ENCODE assay signal across 8 cellular contexts in genomic region chr16:635573-636205, GRCh38. TPM values are rescaled to one million over a fixed set of nuclear protein-coding genes. Genes with fewer than 3 reads are reported as not detected.
DNase-seq lines count a peak whose midpoint lies in the region; ATAC-seq, FAIRE-seq and TF ChIP-seq lines count a peak whose summit lies in the region.

No MANE protein-coding gene starts in this region.

- H2BK5ac ChIP-seq in H1 (ENCODE audit: low read depth, low read length) = peak overlapping the region; percentile 73; the same call in 1 of the 2 replicates

- H2BK20ac ChIP-seq in H1 (ENCODE audit: low read length) = no peak overlapping the region

- peak overlapping the region; percentile 91 for H3K18ac ChIP-seq in H1 (ENCODE audit: extremely low read depth, low read length)

- POLR2A ChIA-PET in OCI-LY7 (lab: Charles Lee) = interaction anchor here (1.0 kb wide), 1 partner anchor 43 kb away, joined by 3 read pairs; no protein-coding TSS in a partner anchor
- POLR2A ChIA-PET in H1 (lab: Charles Lee; ENCODE audit: partially characterized antibody) = interaction anchor here (0.6 to 2.7 kb wide), 16 partner anchors 11 to 1531 kb away, joined by 3 to 16 read pairs (median 4); partner anchors contain the start of genes RAB40C, RHBDL1, WDR24 and WDR90

- no peak overlapping the region for H2BK120ac ChIP-seq in H1 (replicated peaks; ENCODE audit: low read depth, low read length)

- no peak for TF ChIP-seq POLR2A in H1 (IDR thresholded peaks at IDR 0.05; ENCODE audit: control extremely low read depth in 1 of 2, low read depth in 2 of 2, low read length in 2 of 2)

- H3K56ac ChIP-seq in H1 (replicated peaks; ENCODE audit: insufficient read length, low read depth, low read length) = peak overlapping the region; percentile 69

- peak overlapping the region; percentile 87 for H3K4me3 ChIP-seq in OCI-LY7 (ENCODE audit: low read depth, low read length, poor library complexity, severe bottlenecking)
- H3K4me3 ChIP-seq in H1 (ENCODE audit: extremely low read depth in 1 of 4, insufficient read depth in 2 of 4, low read depth in 3 of 4, low read length in 4 of 4) = peak overlapping the region; percentile 73 to 89 (median 77)
- H3K4me3 ChIP-seq in neutrophil (ENCODE audit: low read depth in 1 of 2, low read length in 1 of 2) = peak overlapping the region; percentile 75 to 97

- H3K4me2 ChIP-seq in OCI-LY7 (ENCODE audit: low read length) = peak overlapping the region; percentile 88
- H3K4me2 ChIP-seq in H1 (ENCODE audit: insufficient read depth in 1 of 2, low read depth in 2 of 2, low read length in 2 of 2) = peak overlapping the region; percentile 62 to 80

- H3K9me3 ChIP-seq in OCI-LY7 (ENCODE audit: low read length) (no peaks in the 10 kb centered on the region), H1 (ENCODE audit: insufficient read depth in 2 of 2, low read depth in 1 of 2, low read length in 1 of 2) (no peaks in the 10 kb centered on the region), neutrophil (no peaks in the 10 kb centered on the region)

- no TSS peak for BruUV-seq in OCI-LY7 (replicated peaks; lab: Mats Ljungman, UMichigan)

- H3K27ac ChIP-seq in OCI-LY7 (ENCODE audit: low read depth, low read length, poor library complexity, severe bottlenecking) (peak overlapping the region; percentile 77), H1 (ENCODE audit: low read depth, low read length) (no peak overlapping the region), neutrophil (peak overlapping the region; percentile 89)

- CTCF ChIA-PET in OCI-LY7 (lab: Charles Lee; ENCODE audit: unreplicated experiment) (interaction anchor here (0.5 kb wide), 1 partner anchor 252 kb away, joined by 4 read pairs; no protein-coding TSS in a partner anchor), H1 (lab: Charles Lee; ENCODE audit: partially characterized antibody) (interaction anchor here (0.9 to 2.9 kb wide), 5 partner anchors 10 to 42 kb away, joined by 4 to 8 read pairs (median 6); no protein-coding TSS in a partner anchor)

- no peak overlapping the region for H2BK12ac ChIP-seq in H1 (ENCODE audit: low read depth, low read length)

- peak overlapping the region; percentile 99 for H3K4ac ChIP-seq in H1 (replicated peaks; ENCODE audit: insufficient read length, low read depth, low read length)

- no peak for FAIRE-seq in H1 (lab: Jason Lieb, UNC)

- H3K23me2 ChIP-seq in H1 (ENCODE audit: low read depth, low read length) = peaks cover 8% of the 10 kb centered on the region; the same call in 1 of the 2 replicates

- no peak overlapping the region for H3K14ac ChIP-seq in H1 (ENCODE audit: insufficient read length)

- peak overlapping the region; percentile 5 to 66 (median 60); a peak in 6 of 7 replicates for H3K9ac ChIP-seq in H1 (replicated peaks in 1 of 4; ENCODE audit: extremely low read depth in 1 of 4, low read depth in 3 of 4, low read length in 3 of 4)

- H4K20me1 ChIP-seq in OCI-LY7 (ENCODE audit: insufficient read depth, low read length) = no peaks in the 10 kb centered on the region
- H4K20me1 ChIP-seq in H1 (replicated peaks in 1 of 2; ENCODE audit: control insufficient read depth in 1 of 2, insufficient read depth in 2 of 2, low read length in 2 of 2) = peaks cover 3 to 10% of the 10 kb centered on the region in 2 experiments

- TF ChIP-seq CTCF in OCI-LY7 (conservative IDR thresholded peaks at IDR 0.05; ENCODE audit: low read length) (no peak), H1 (IDR thresholded peaks at IDR 0.05; ENCODE audit: control extremely low read depth in 1 of 3, insufficient read depth in 1 of 3, low read depth in 1 of 3, low read length in 3 of 3) (no peak), neutrophil (IDR thresholded peaks at IDR 0.05) (no peak)

- H4K91ac ChIP-seq in H1 (replicated peaks; ENCODE audit: insufficient read length, low read length) = peak overlapping the region; percentile 98

- DNase-seq in activated naive CD4-positive, alpha-beta T cell treated with Interleukin-2 at 50 U/mL for 16 hours = peak; percentile 8
- DNase-seq in activated naive CD4-positive, alpha-beta T cell treated with anti-CD3 and anti-CD28 coated beads, Interleukin-2, amount 50 U/mL, for 16 hours = no peak
- DNase-seq in OCI-LY7 (ENCODE audit: low spot score) (no peak), H1 (ENCODE audit: low read depth in 1 of 2, low spot score in 2 of 2) (no peak), NCI-H774 (lab: John Stamatoyannopoulos, UW) (no peak)
- no peak for DNase-seq in stimulated activated CD8-positive, alpha-beta memory T cell treated with anti-CD3 and anti-CD28 coated beads, Interleukin-4, amount 100 ng/mL, for 48 hours

- no peak overlapping the region for H2AK5ac ChIP-seq in H1 (ENCODE audit: low read depth, low read length)

- peak overlapping the region; percentile 79; the same call in 1 of the 2 replicates for H4K8ac ChIP-seq in H1 (ENCODE audit: extremely low read depth, insufficient read depth, low read length)

- peak overlapping the region; percentile 47 for H2AFZ ChIP-seq in OCI-LY7 (ENCODE audit: low read length)
- H2AFZ ChIP-seq in H1 (ENCODE audit: low read length) = no peak overlapping the region

- TF ChIP-seq RAD21 in H1 (IDR thresholded peaks at IDR 0.05 in 1 of 2, conservative IDR thresholded peaks at IDR 0.05 in 1 of 2; ENCODE audit: low read depth in 2 of 2, low read length in 2 of 2) = no peak

- no peaks in the 10 kb centered on the region for H3K27me3 ChIP-seq in H1 (replicated peaks in 1 of 4; ENCODE audit: control insufficient read depth in 3 of 4, extremely low read depth in 1 of 4, insufficient read depth in 3 of 4, low read length in 3 of 4)
- H3K27me3 ChIP-seq in neutrophil = peaks cover 17% of the 10 kb centered on the region

- 13% methylated on average over 39 of the region's 55 CpGs; no CpG with 5 or more reads in 1 of the 2 experiments for WGBS in H1 (ENCODE audit: extremely low coverage in 1 of 2, insufficient coverage in 1 of 2, insufficient read length in 1 of 2, insufficient replicate concordance in 2 of 2, low coverage in 1 of 2, low lambda C conversion rate in 2 of 2, missing lambda C conversion rate in 1 of 2), 2 experiments

- no peaks in the 10 kb centered on the region for H3K79me1 ChIP-seq in H1 (ENCODE audit: low read depth, low read length)

- H3K36me3 ChIP-seq in OCI-LY7 (ENCODE audit: insufficient read depth, low read length) (peaks cover 8% of the 10 kb centered on the region; the same call in 1 of the 2 replicates), H1 (ENCODE audit: control insufficient read depth in 2 of 4, insufficient read depth in 4 of 4, low read length in 3 of 4) (peaks cover 0 to 21% (median 3%) of the 10 kb centered on the region in 4 experiments; a peak in 4 of 8 replicates), neutrophil (peaks cover 8% of the 10 kb centered on the region)

- peak overlapping the region; percentile 53; the same call in 1 of the 2 replicates for H2BK15ac ChIP-seq in H1 (ENCODE audit: low read length)

- H3K4me1 ChIP-seq in OCI-LY7 (ENCODE audit: insufficient read depth, low read length, poor library complexity, severe bottlenecking) (peaks cover 39% of the 10 kb centered on the region), H1 (replicated peaks in 1 of 4; ENCODE audit: control insufficient read depth in 3 of 4, insufficient read depth in 4 of 4, low read length in 3 of 4) (peaks cover 0 to 29% (median 20%) of the 10 kb centered on the region in 4 experiments; a peak in 6 of 7 replicates), neutrophil (ENCODE audit: control insufficient read depth in 1 of 2, insufficient read depth in 1 of 2, low read depth in 1 of 2, low read length in 1 of 2) (peaks cover 14 to 24% of the 10 kb centered on the region in 2 experiments)

- no peak for ATAC-seq in HG03280 (IDR thresholded peaks at IDR 0.05; ENCODE audit: unreplicated experiment)

- no peak overlapping the region for H3K23ac ChIP-seq in H1 (ENCODE audit: insufficient read length)

- peak overlapping the region; percentile 80 for H4K5ac ChIP-seq in H1 (ENCODE audit: insufficient read length, low read depth, low read length)

- intact Hi-C loops in OCI-LY7 (cut with micrococcal nuclease; ENCODE audit: unreplicated experiment) = loop anchor here (1.0 kb wide), 2 partner anchors 32 to 46 kb away; no protein-coding TSS in a partner anchor

- H3K9me2 ChIP-seq in OCI-LY7 (ENCODE audit: insufficient read depth, low read length) = no peaks in the 10 kb centered on the region

- H3K79me2 ChIP-seq in OCI-LY7 (ENCODE audit: insufficient read depth, low read depth, low read length) (peaks cover 8% of the 10 kb centered on the region; the same call in 1 of the 2 replicates), H1 (ENCODE audit: control insufficient read depth in 1 of 2, insufficient read depth in 2 of 2, low read length in 2 of 2) (peaks cover 0 to 6% of the 10 kb centered on the region in 2 experiments; a peak in 1 of 4 replicates)

- TF ChIP-seq EP300 in H1 (IDR thresholded peaks at IDR 0.05; ENCODE audit: borderline replicate concordance in 1 of 2, low read depth in 2 of 2, low read length in 2 of 2) = no peak

RNA-seq across cellular contexts. Expression of gene METTL26, which starts 0.4 kb away (rescaled TPM):
- 135 and 152 TPM in 2 replicates for total RNA-seq in OCI-LY7 (2014; rRNA removed; shearing (Covaris generic))
- total RNA-seq in OCI-LY7 (2022) = 83.9 and 99.0 TPM in 2 replicates
- 100 and 108 TPM in 2 replicates for total RNA-seq in H1 (2021; fragmentation: NEBNext Ultra II Directional; extraction: Animal tissue kit (Norgen Biotek cat#: 25700))
- 186 and 203 TPM in 2 replicates for polyA plus RNA-seq in H1 (2011; rRNA removed)
- polyA plus RNA-seq in H1 (2011; cell fraction: cytosol; rRNA removed) = 162 TPM
- polyA plus RNA-seq in H1 (2011; cell fraction: nucleus; rRNA removed) = 223 TPM
- 71.0 to 114 TPM (median 105 TPM) in 4 replicates for polyA plus RNA-seq in H1 (2012, experiment 1 of 2)
- polyA plus RNA-seq in H1 (2012, experiment 2 of 2) = 145 TPM
- polyA plus RNA-seq in H1 (2013, experiment 1 of 2) = 85.9 TPM
- polyA plus RNA-seq in H1 (2013, experiment 2 of 2) = 90.7 TPM
- 17.4 and 18.7 TPM in 2 replicates for polyA minus RNA-seq in H1 (2011; rRNA and poly(A)+ RNA removed)
- 64.4 TPM for polyA minus RNA-seq in H1 (2011; cell fraction: cytosol; rRNA and poly(A)+ RNA removed)
- polyA minus RNA-seq in H1 (2011; cell fraction: nucleus; rRNA and poly(A)+ RNA removed) = 71.6 TPM

RNA-seq across cellular contexts. Expression of gene WFIKKN1, which starts 4.9 kb away (rescaled TPM):
- 0.46 and 0.47 TPM in 2 replicates for total RNA-seq in OCI-LY7 (2014; rRNA removed; shearing (Covaris generic))
- total RNA-seq in OCI-LY7 (2022) = 0.81 and 1.2 TPM in 2 replicates
- 10.2 and 11.4 TPM in 2 replicates for total RNA-seq in H1 (2021; fragmentation: NEBNext Ultra II Directional; extraction: Animal tissue kit (Norgen Biotek cat#: 25700))
- 15.8 and 28.4 TPM in 2 replicates for polyA plus RNA-seq in H1 (2011; rRNA removed)
- polyA plus RNA-seq in H1 (2011; cell fraction: cytosol; rRNA removed) = 19.7 TPM
- polyA plus RNA-seq in H1 (2011; cell fraction: nucleus; rRNA removed) = 21.8 TPM
- polyA plus RNA-seq in H1 (2012, experiment 1 of 2) = 4.8 to 11.4 TPM (median 10.2 TPM) in 4 replicates
- 8.5 TPM for polyA plus RNA-seq in H1 (2012, experiment 2 of 2)
- 12.3 TPM for polyA plus RNA-seq in H1 (2013, experiment 1 of 2)
- 11.2 TPM for polyA plus RNA-seq in H1 (2013, experiment 2 of 2)
- polyA minus RNA-seq in H1 (2011; rRNA and poly(A)+ RNA removed) = 1.4 and 1.8 TPM in 2 replicates
- polyA minus RNA-seq in H1 (2011; cell fraction: cytosol; rRNA and poly(A)+ RNA removed) = 12.0 TPM
- polyA minus RNA-seq in H1 (2011; cell fraction: nucleus; rRNA and poly(A)+ RNA removed) = 10.3 TPM

RNA-seq across cellular contexts. Expression of gene MCRIP2, which starts 5.9 kb away (rescaled TPM):
- 62.8 and 63.2 TPM in 2 replicates for total RNA-seq in OCI-LY7 (2014; rRNA removed; shearing (Covaris generic))
- 47.8 and 64.1 TPM in 2 replicates for total RNA-seq in OCI-LY7 (2022)
- total RNA-seq in H1 (2021; fragmentation: NEBNext Ultra II Directional; extraction: Animal tissue kit (Norgen Biotek cat#: 25700)) = 45.4 and 45.7 TPM in 2 replicates
- 75.5 and 102 TPM in 2 replicates for polyA plus RNA-seq in H1 (2011; rRNA removed)
- 53.7 TPM for polyA plus RNA-seq in H1 (2011; cell fraction: cytosol; rRNA removed)
- polyA plus RNA-seq in H1 (2011; cell fraction: nucleus; rRNA removed) = 63.7 TPM
- 15.4 to 49.5 TPM (median 40.3 TPM) in 4 replicates for polyA plus RNA-seq in H1 (2012, experiment 1 of 2)
- polyA plus RNA-seq in H1 (2012, experiment 2 of 2) = 40.7 TPM
- polyA plus RNA-seq in H1 (2013, experiment 1 of 2) = 75.0 TPM
- polyA plus RNA-seq in H1 (2013, experiment 2 of 2) = 69.3 TPM
- 5.2 and 5.8 TPM in 2 replicates for polyA minus RNA-seq in H1 (2011; rRNA and poly(A)+ RNA removed)
- polyA minus RNA-seq in H1 (2011; cell fraction: cytosol; rRNA and poly(A)+ RNA removed) = 18.3 TPM
- 22.1 TPM for polyA minus RNA-seq in H1 (2011; cell fraction: nucleus; rRNA and poly(A)+ RNA removed)

RNA-seq across cellular contexts. Expression of gene WDR90, which starts 13.5 kb away (rescaled TPM):
- 77.6 and 110 TPM in 2 replicates for total RNA-seq in OCI-LY7 (2014; rRNA removed; shearing (Covaris generic))
- 143 and 153 TPM in 2 replicates for total RNA-seq in OCI-LY7 (2022)
- 44.4 and 47.2 TPM in 2 replicates for total RNA-seq in H1 (2021; fragmentation: NEBNext Ultra II Directional; extraction: Animal tissue kit (Norgen Biotek cat#: 25700))
- 24.0 and 38.1 TPM in 2 replicates for polyA plus RNA-seq in H1 (2011; rRNA removed)
- polyA plus RNA-seq in H1 (2011; cell fraction: cytosol; rRNA removed) = 32.6 TPM
- 254 TPM for polyA plus RNA-seq in H1 (2011; cell fraction: nucleus; rRNA removed)
- polyA plus RNA-seq in H1 (2012, experiment 1 of 2) = 27.7 to 55.2 TPM (median 53.5 TPM) in 4 replicates
- polyA plus RNA-seq in H1 (2012, experiment 2 of 2) = 26.8 TPM
- 24.8 TPM for polyA plus RNA-seq in H1 (2013, experiment 1 of 2)
- 21.9 TPM for polyA plus RNA-seq in H1 (2013, experiment 2 of 2)
- polyA minus RNA-seq in H1 (2011; rRNA and poly(A)+ RNA removed) = 13.8 TPM in 2 replicates
- polyA minus RNA-seq in H1 (2011; cell fraction: cytosol; rRNA and poly(A)+ RNA removed) = 18.3 TPM
- 52.9 TPM for polyA minus RNA-seq in H1 (2011; cell fraction: nucleus; rRNA and poly(A)+ RNA removed)

RNA-seq across cellular contexts. Expression of gene RHOT2, which starts 32.2 kb away (rescaled TPM):
- 129 and 136 TPM in 2 replicates for total RNA-seq in OCI-LY7 (2014; rRNA removed; shearing (Covaris generic))
- 129 and 133 TPM in 2 replicates for total RNA-seq in OCI-LY7 (2022)
- 149 and 162 TPM in 2 replicates for total RNA-seq in H1 (2021; fragmentation: NEBNext Ultra II Directional; extraction: Animal tissue kit (Norgen Biotek cat#: 25700))
- polyA plus RNA-seq in H1 (2011; rRNA removed) = 194 and 320 TPM in 2 replicates
- polyA plus RNA-seq in H1 (2011; cell fraction: cytosol; rRNA removed) = 230 TPM
- 1,150 TPM for polyA plus RNA-seq in H1 (2011; cell fraction: nucleus; rRNA removed)
- polyA plus RNA-seq in H1 (2012, experiment 1 of 2) = 115 to 182 TPM (median 174 TPM) in 4 replicates
- polyA plus RNA-seq in H1 (2012, experiment 2 of 2) = 126 TPM
- polyA plus RNA-seq in H1 (2013, experiment 1 of 2) = 139 TPM
- polyA plus RNA-seq in H1 (2013, experiment 2 of 2) = 113 TPM
- 37.9 and 39.8 TPM in 2 replicates for polyA minus RNA-seq in H1 (2011; rRNA and poly(A)+ RNA removed)
- 73.9 TPM for polyA minus RNA-seq in H1 (2011; cell fraction: cytosol; rRNA and poly(A)+ RNA removed)
- 130 TPM for polyA minus RNA-seq in H1 (2011; cell fraction: nucleus; rRNA and poly(A)+ RNA removed)
